ENCODE assay signal across 15 cellular contexts in the genomic region with DNA sequence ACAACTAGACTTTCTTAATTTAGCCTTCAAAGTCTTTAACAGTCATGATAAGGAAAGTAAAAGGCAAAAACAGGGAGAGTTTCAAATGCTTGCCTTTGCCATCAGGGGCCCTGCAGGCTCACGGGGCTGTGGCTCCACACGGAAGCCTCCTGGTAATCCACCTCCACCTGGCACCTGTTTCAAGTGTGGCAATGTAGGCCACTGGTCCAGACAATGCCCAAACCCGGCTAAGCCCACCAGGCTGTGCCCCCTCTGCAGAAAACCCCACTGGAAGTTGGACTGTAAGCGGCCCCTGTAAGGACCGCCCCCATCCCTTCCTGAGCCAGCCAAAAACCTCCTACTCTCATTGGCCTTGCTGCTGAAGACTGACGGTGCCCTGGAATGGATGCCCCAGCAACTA. TPM values are rescaled to one million over a fixed set of nuclear protein-coding genes. Genes with fewer than 3 reads are reported as not detected.
DNase-seq lines count a peak whose midpoint lies in the region; TF ChIP-seq lines count a peak whose summit lies in the region.
"Had no signal": no experiment of that assay in that cellular context is flagged by ENCODE, and none has a peak within 500 bp of the region (broad histone marks: within the 10 kb centered on the region; RNA-seq: fewer than 3 reads in every experiment).

No MANE protein-coding gene starts in this region.

- H3K4me1 Mint-ChIP-seq in endodermal cell: peaks cover 16% of the 10 kb centered on the region
- peaks cover 3% of the 10 kb centered on the region for H3K4me1 Mint-ChIP-seq in osteocyte (ENCODE audit: unreplicated experiment)

- no peak overlapping the region for H3K4me3 Mint-ChIP-seq in endodermal cell
- H3K4me3 Mint-ChIP-seq in osteocyte (ENCODE audit: unreplicated experiment): no peak overlapping the region
- H3K4me3 Mint-ChIP-seq: GM23338 had no signal

- no peak overlapping the region for H2BK5ac ChIP-seq in mesendoderm (ENCODE audit: low read length)

- H3K9me2 ChIP-seq in GM23248 (ENCODE audit: insufficient read depth): no peaks in the 10 kb centered on the region

- intact Hi-C loops in left ventricle myocardium inferior (cut with micrococcal nuclease): no loop called here

- H3K9ac ChIP-seq in endodermal cell (ENCODE audit: extremely low read depth, low read length, poor library complexity, severe bottlenecking): no peak overlapping the region
- no peak overlapping the region for H3K9ac ChIP-seq in mesendoderm (ENCODE audit: low read length)
- no peak overlapping the region for H3K9ac ChIP-seq in GM23248
- H3K9ac ChIP-seq: BLaER1 had no signal

- H3K56ac ChIP-seq in mesendoderm (ENCODE audit: low read length): no peak overlapping the region

- H3K79me1 ChIP-seq in mesendoderm (ENCODE audit: low read length): no peaks in the 10 kb centered on the region

- H2BK15ac ChIP-seq in mesendoderm (replicated peaks; ENCODE audit: low read depth): no peak overlapping the region

- H3K9me3 ChIP-seq in right atrium auricular region (no peaks in the 10 kb centered on the region), left ventricle myocardium inferior (replicated peaks) (peaks cover 19% of the 10 kb centered on the region), endodermal cell (ENCODE audit: control insufficient read depth, low read length) (no peaks in the 10 kb centered on the region), GM23248 (ENCODE audit: low read depth) (no peaks in the 10 kb centered on the region)

- no peaks in the 10 kb centered on the region for H3F3A ChIP-seq in GM23248 (ENCODE audit: insufficient read depth)

- H3K36me3 Mint-ChIP-seq in endodermal cell (ENCODE audit: low read depth) (peaks cover 26% of the 10 kb centered on the region), osteocyte (ENCODE audit: unreplicated experiment) (peaks cover 4% of the 10 kb centered on the region)

- H4K20me1 ChIP-seq in GM23248 (ENCODE audit: insufficient read depth): no peaks in the 10 kb centered on the region
- H4K20me1 ChIP-seq: BLaER1 had no signal

- DNase-seq in right atrium auricular region (ENCODE audit: low spot score) (peak; percentile 26), left ventricle myocardium inferior (no peak), endodermal cell (peak; percentile 11), osteocyte (ENCODE audit: extremely low spot score, unreplicated experiment) (peak; percentile 80), DMS114 treated with DMSO at 0.1 percent for 48 hours (lab: John Stamatoyannopoulos, UW; ENCODE audit: unreplicated experiment) (no peak), inferior parietal cortex (ENCODE audit: extremely low spot score) (no peak), mesendoderm (no peak), GM23248 (no peak)
- DNase-seq: 8988T, AML-193, H7 had no signal

- WGBS in endodermal cell (ENCODE audit: insufficient coverage in 1 of 2, insufficient read length in 1 of 2), 2 experiments: 94% methylated on average over 6 of the region's 6 CpGs; no CpG with 5 or more reads in 1 of the 2 experiments
- no CpG with 5 or more reads among the region's 6 CpGs for WGBS in mesendoderm (ENCODE audit: extremely low coverage, insufficient coverage, low lambda C conversion rate)
- WGBS in GM23248 (ENCODE audit: low coverage in 1 of 2, low lambda C conversion rate in 2 of 2, missing lambda C conversion rate in 2 of 2), 2 experiments: 73 to 83% methylated on average over 6 of the region's 6 CpGs

- H3K27ac ChIP-seq in right atrium auricular region (no peak overlapping the region), left ventricle myocardium inferior (replicated peaks) (no peak overlapping the region), endodermal cell (ENCODE audit: low read depth, low read length) (no peak overlapping the region), mesendoderm (ENCODE audit: low read depth, low read length) (no peak overlapping the region), GM23248 (no peak overlapping the region)
- H3K27ac ChIP-seq: BLaER1 had no signal

- H3K36me3 ChIP-seq in right atrium auricular region (no peaks in the 10 kb centered on the region), left ventricle myocardium inferior (no peaks in the 10 kb centered on the region), endodermal cell (ENCODE audit: control insufficient read depth, insufficient read depth, low read length) (no peaks in the 10 kb centered on the region), mesendoderm (ENCODE audit: control insufficient read depth, insufficient read depth, low read length) (no peaks in the 10 kb centered on the region), GM23248 (ENCODE audit: low read depth) (no peaks in the 10 kb centered on the region)

- H2AFZ ChIP-seq in GM23248: no peak overlapping the region
- H2AFZ ChIP-seq: GM23338 had no signal

- no peak overlapping the region for H3K23ac ChIP-seq in mesendoderm (ENCODE audit: low read length)

- H3K4me2 ChIP-seq in mesendoderm (ENCODE audit: low read length) (no peak overlapping the region), GM23248 (ENCODE audit: unreplicated experiment) (no peak overlapping the region)
- H3K4me2 ChIP-seq: BLaER1, GM23338 had no signal

- no peaks in the 10 kb centered on the region for H3K27me3 Mint-ChIP-seq in endodermal cell (ENCODE audit: insufficient read depth)
- H3K27me3 Mint-ChIP-seq in osteocyte (ENCODE audit: unreplicated experiment): no peaks in the 10 kb centered on the region

- H3K79me2 ChIP-seq in mesendoderm (ENCODE audit: control insufficient read depth, insufficient read depth, low read length): no peaks in the 10 kb centered on the region
- no peaks in the 10 kb centered on the region for H3K79me2 ChIP-seq in GM23248 (ENCODE audit: insufficient read depth)

- no peak for TF ChIP-seq CTCF in right atrium auricular region (IDR thresholded peaks at IDR 0.05)
- no peak for TF ChIP-seq CTCF in left ventricle myocardium inferior (IDR thresholded peaks at IDR 0.05; ENCODE audit: borderline replicate concordance)
- TF ChIP-seq CTCF in endodermal cell (conservative IDR thresholded peaks at IDR 0.05): no peak
- TF ChIP-seq CTCF in osteocyte (IDR thresholded peaks at IDR 0.05): no peak

- no peak overlapping the region for H2BK120ac ChIP-seq in mesendoderm (ENCODE audit: low read depth, low read length)

- no peak overlapping the region for H2AK5ac ChIP-seq in mesendoderm (ENCODE audit: low read length)

- H3K4me1 ChIP-seq in right atrium auricular region (no peaks in the 10 kb centered on the region), left ventricle myocardium inferior (no peaks in the 10 kb centered on the region), endodermal cell (ENCODE audit: control insufficient read depth, insufficient read depth, low read length) (peaks cover 6% of the 10 kb centered on the region), mesendoderm (ENCODE audit: control insufficient read depth, low read depth, low read length) (peaks cover 9% of the 10 kb centered on the region), GM23248 (ENCODE audit: insufficient read depth) (no peaks in the 10 kb centered on the region; the same call in 1 of the 2 replicates)
- H3K4me1 ChIP-seq: BLaER1 had no signal

- H3K4me3 ChIP-seq in right atrium auricular region (no peak overlapping the region), left ventricle myocardium inferior (no peak overlapping the region), endodermal cell (ENCODE audit: low read length) (no peak overlapping the region), mesendoderm (ENCODE audit: low read length) (no peak overlapping the region), GM23248 (no peak overlapping the region)
- H3K4me3 ChIP-seq: BLaER1, GM23338 had no signal

- no peak overlapping the region for H4K5ac ChIP-seq in mesendoderm (ENCODE audit: low read length)

- in situ Hi-C loops in GM23248 (cut with MboI): no loop called here

- H3K4ac ChIP-seq in mesendoderm (ENCODE audit: low read depth, low read length): no peak overlapping the region

- no peak overlapping the region for H3K18ac ChIP-seq in mesendoderm (ENCODE audit: low read length)

- H3K27me3 ChIP-seq in right atrium auricular region: no peaks in the 10 kb centered on the region
- H3K27me3 ChIP-seq in left ventricle myocardium inferior (ENCODE audit: low read depth): peaks cover 25% of the 10 kb centered on the region
- H3K27me3 ChIP-seq in endodermal cell (ENCODE audit: control insufficient read depth, insufficient read depth, low read length, poor library complexity, severe bottlenecking): no peaks in the 10 kb centered on the region
- no peaks in the 10 kb centered on the region for H3K27me3 ChIP-seq in mesendoderm (ENCODE audit: insufficient read depth, low read length, poor library complexity)
- no peaks in the 10 kb centered on the region for H3K27me3 ChIP-seq in GM23248 (replicated peaks; ENCODE audit: insufficient read depth)
- H3K27me3 ChIP-seq: BLaER1 had no signal

- H3K27ac Mint-ChIP-seq in endodermal cell (no peak overlapping the region), osteocyte (ENCODE audit: unreplicated experiment) (no peak overlapping the region)
- H3K27ac Mint-ChIP-seq: GM23338 had no signal

- no peak overlapping the region for H4K8ac ChIP-seq in mesendoderm (ENCODE audit: low read depth, low read length)

- H3K9me3 Mint-ChIP-seq in endodermal cell (peaks cover 29% of the 10 kb centered on the region), osteocyte (ENCODE audit: unreplicated experiment) (peaks cover 18% of the 10 kb centered on the region)

RNA-seq across cellular contexts. Expression of gene VN1R5, which starts 32.5 kb away (rescaled TPM):
- total RNA-seq in right atrium auricular region (not detected), left ventricle myocardium inferior (not detected), endodermal cell (not detected), osteocyte (not detected in 2 replicates)
- not detected for polyA plus RNA-seq in endodermal cell (2013, experiment 1 of 2)
- polyA plus RNA-seq in endodermal cell (2013, experiment 2 of 2): not detected
- not detected for polyA plus RNA-seq in mesendoderm (2013, experiment 1 of 2)
- not detected for polyA plus RNA-seq in mesendoderm (2013, experiment 2 of 2)
- not detected in 2 replicates for total RNA-seq in GM23248 (2014; rRNA removed; shearing (Covaris generic))
- not detected in 2 replicates for polyA plus RNA-seq in GM23248 (2016; fragmentation: Nextera tagmentation; extraction: Ambion mirVana)
- total RNA-seq: Daoy, GM23338, H7, HT-29 had no signal
- polyA plus RNA-seq: GM23338 had no signal

RNA-seq across cellular contexts. Expression of gene ZNF496, which starts 43.3 kb away (rescaled TPM):
- total RNA-seq in right atrium auricular region (10 to 100 TPM; 19.4 to 32.6 TPM), left ventricle myocardium inferior (12.8 TPM), endodermal cell (10 to 100 TPM; 63.5 to 65.6 TPM), osteocyte (39.8 and 43.0 TPM in 2 replicates)
- polyA plus RNA-seq in endodermal cell (2013, experiment 1 of 2): 45.9 TPM
- 37.8 TPM for polyA plus RNA-seq in endodermal cell (2013, experiment 2 of 2)
- polyA plus RNA-seq in mesendoderm (2013, experiment 1 of 2): 25.4 TPM
- polyA plus RNA-seq in mesendoderm (2013, experiment 2 of 2): 26.3 TPM
- 21.0 and 34.9 TPM in 2 replicates for total RNA-seq in GM23248 (2014; rRNA removed; shearing (Covaris generic))
- 6.7 and 8.2 TPM in 2 replicates for polyA plus RNA-seq in GM23248 (2016; fragmentation: Nextera tagmentation; extraction: Ambion mirVana)

Comparison
In these comparisons a context has a peak if more than half of its experiments do, and no peak if none do; other contexts are left out.
1. DNase-seq: peak in right atrium auricular region (single experiment), endodermal cell (single experiment) and osteocyte (single experiment); none in left ventricle myocardium inferior (single experiment), DMS114 treated with DMSO at 0.1 percent for 48 hours (single experiment), inferior parietal cortex (single experiment), mesendoderm (single experiment) and GM23248 (single experiment).